8 cellular contexts compared by ENCODE assay signal in genomic region chr3:74267583-74268184, GRCh38.
DNase-seq lines count a peak whose midpoint lies in the region; ATAC-seq, FAIRE-seq and TF ChIP-seq lines count a peak whose summit lies in the region.

No MANE protein-coding gene starts in this region.

- H3K4me3 ChIP-seq in GM12865 (ENCODE audit: low read depth, low read length) (no peak overlapping the region), WERI-Rb-1 (ENCODE audit: low read depth, low read length) (no peak overlapping the region), heart right ventricle (no peak overlapping the region), stomach (no peak overlapping the region)

- no peak for TF ChIP-seq POLR2A in stomach (IDR thresholded peaks at IDR 0.05)

- no peak for TF ChIP-seq EP300 in stomach (IDR thresholded peaks at IDR 0.05)

- 34 to 37% methylated on average over 14 of the region's 14 CpGs for WGBS in heart right ventricle, 2 donors
- 45 to 50% (median 48%) methylated on average over 14 of the region's 14 CpGs for WGBS in stomach, 5 donors

- in situ Hi-C loops in KBM-7 (cut with MboI; ENCODE audit: low pct_unique_long_range_greater_than_20kb, low sequenced_read_pairs), result no loop called here

- peak; percentile 59 for DNase-seq in GM12865 (ENCODE audit: low read depth)
- DNase-seq in KBM-7, result peak; percentile 64
- peak; percentile 65 for DNase-seq in WERI-Rb-1
- DNase-seq in heart right ventricle, result peak in 1 of 2 donors; percentile 15
- DNase-seq in stomach, result no peak
- no peak for DNase-seq in ureter (ENCODE audit: low spot score)

- ATAC-seq in heart right ventricle (peak in 1 of 8 donors; percentile 23), HG03175 (IDR thresholded peaks at IDR 0.05; ENCODE audit: unreplicated experiment) (no peak)

- intact Hi-C loops in heart right ventricle (cut with DNase I), result loop anchor here in 4 of 10 donors (5.0 to 10.0 kb wide), 4 partner anchors 367 to 905 kb away; no protein-coding TSS in a partner anchor
- intact Hi-C loops in stomach (cut with DNase I; ENCODE audit: low total_unique reads), result no loop called here

- no peaks in the 10 kb centered on the region for H3K4me1 ChIP-seq in heart right ventricle
- no peaks in the 10 kb centered on the region for H3K4me1 ChIP-seq in stomach

- H3K9me3 ChIP-seq in WERI-Rb-1 (ENCODE audit: severe bottlenecking) (no peaks in the 10 kb centered on the region), heart right ventricle (no peaks in the 10 kb centered on the region), stomach (no peaks in the 10 kb centered on the region)

- H3K27ac ChIP-seq in WERI-Rb-1 (no peak overlapping the region), heart right ventricle (no peak overlapping the region), stomach (no peak overlapping the region)

- TF ChIP-seq CTCF in GM12865 (IDR thresholded peaks at IDR 0.05; ENCODE audit: insufficient read depth, low read depth, low read length, missing control alignments) (peak; percentile 78), WERI-Rb-1 (IDR thresholded peaks at IDR 0.05; ENCODE audit: low read depth, low read length) (peak; percentile 62), heart right ventricle (IDR thresholded peaks at IDR 0.05) (peak; percentile 56 to 81 (median 72)), stomach (IDR thresholded peaks at IDR 0.05) (peak in 5 of 7 experiments; percentile 27 to 70 (median 60))

- H3K36me3 ChIP-seq in WERI-Rb-1 (no peaks in the 10 kb centered on the region), heart right ventricle (no peaks in the 10 kb centered on the region), stomach (no peaks in the 10 kb centered on the region)

- peak; percentile 47 for FAIRE-seq in A204.1 (lab: Jason Lieb, UNC)

- H3K27me3 ChIP-seq in WERI-Rb-1 (ENCODE audit: insufficient read depth, low read depth, severe bottlenecking) (no peaks in the 10 kb centered on the region), heart right ventricle (no peaks in the 10 kb centered on the region), stomach (no peaks in the 10 kb centered on the region)

Comparison
In these comparisons a context has a peak if more than half of its experiments do, and no peak if none do; other contexts are left out.
1. DNase-seq: peak in GM12865 (single experiment), KBM-7 (single experiment) and WERI-Rb-1 (single experiment); none in stomach (single experiment) and ureter (single experiment).
2. Peak in every context shown above with its lines, with median percentiles within 50 percentile points of each other: CTCF ChIP-seq.